8 cellular contexts compared by ENCODE assay signal in the genomic region with DNA sequence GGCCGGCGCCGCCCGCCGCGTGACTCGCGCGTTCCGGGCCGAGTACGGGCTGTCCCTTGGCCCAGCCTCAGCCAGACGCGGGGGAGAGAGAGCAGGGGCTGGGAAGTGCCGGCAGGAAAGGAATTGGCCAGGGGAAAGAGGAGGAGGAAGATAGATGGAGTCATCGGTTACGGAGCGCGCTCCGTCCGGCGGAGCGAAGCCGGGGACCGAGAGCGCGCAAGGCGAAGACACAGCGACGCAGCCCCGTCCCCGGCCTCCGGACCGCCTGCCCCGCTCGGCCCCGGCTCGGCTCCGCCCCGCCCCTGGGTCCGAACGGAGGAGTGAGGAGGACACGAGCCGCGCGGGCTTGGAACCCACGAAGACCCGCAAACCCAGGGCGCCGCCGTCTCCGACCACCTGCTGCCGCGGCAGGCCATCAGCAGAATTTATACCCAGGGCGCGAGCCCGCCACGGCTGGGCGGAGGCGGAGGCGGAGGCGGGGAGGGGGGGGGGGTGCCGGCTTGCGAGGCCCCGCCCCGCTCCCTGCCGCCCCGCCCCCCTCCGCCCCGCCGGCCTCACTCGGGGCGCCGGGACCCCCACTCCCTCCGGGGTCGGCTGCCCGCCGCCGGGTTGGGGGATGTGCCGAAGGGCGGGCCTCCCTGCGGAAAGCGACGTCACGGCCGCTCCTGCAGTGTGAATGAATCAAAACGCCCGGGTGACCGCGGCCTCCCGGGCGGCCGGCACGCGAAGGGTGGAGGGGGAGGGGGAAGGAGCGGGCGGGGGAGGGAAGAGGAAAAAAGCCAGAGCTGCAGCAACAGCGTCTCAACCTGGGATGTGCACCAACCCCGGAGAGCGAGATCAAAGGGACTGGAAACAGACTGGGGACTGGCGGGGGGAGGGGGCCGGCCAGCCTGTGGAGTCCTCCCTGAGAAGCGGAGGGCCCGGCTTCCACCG. TPM values are rescaled to one million over a fixed set of nuclear protein-coding genes. Genes with fewer than 3 reads are reported as not detected.
DNase-seq lines count a peak whose midpoint lies in the region; ATAC-seq and TF ChIP-seq lines count a peak whose summit lies in the region.

A gene (plus strand): TSS at position 782 of the 933 bp plus-strand sequence. CDS start 266 bp downstream, outside the sequence.

- no peaks in the 10 kb centered on the region for H3K36me3 ChIP-seq in CD4-positive, alpha-beta memory T cell (ENCODE audit: insufficient read depth, low read length)
- H3K36me3 ChIP-seq in neutrophil = no peaks in the 10 kb centered on the region

- POLR2A ChIA-PET in CD4-positive, alpha-beta memory T cell (lab: Charles Lee; ENCODE audit: partially characterized antibody) = no interaction called here
- POLR2A ChIA-PET in activated CD8-positive, alpha-beta T cell treated with anti-CD3 and anti-CD28 coated beads for 36 hours (lab: Charles Lee) = no interaction called here

- H3K9me3 ChIP-seq in CD4-positive, alpha-beta memory T cell (ENCODE audit: control insufficient read depth in 1 of 2, low read length in 2 of 2) = no peaks in the 10 kb centered on the region
- H3K9me3 ChIP-seq in neutrophil = no peaks in the 10 kb centered on the region

- peaks cover 13 to 42% (median 23%) of the 10 kb centered on the region in 4 donors for H3K4me1 Mint-ChIP-seq in CD4-positive, alpha-beta memory T cell
- H3K4me1 Mint-ChIP-seq in activated CD8-positive, alpha-beta T cell treated with anti-CD3 and anti-CD28 coated beads for 36 hours (ENCODE audit: low read depth) = peaks cover 23% of the 10 kb centered on the region

- CTCF ChIA-PET in CD4-positive, alpha-beta memory T cell (lab: Charles Lee; ENCODE audit: partially characterized antibody) = no interaction called here
- CTCF ChIA-PET in activated CD8-positive, alpha-beta T cell treated with anti-CD3 and anti-CD28 coated beads for 36 hours (lab: Charles Lee) = no interaction called here

- H3K4me3 ChIP-seq in CD4-positive, alpha-beta memory T cell (ENCODE audit: low read length in 2 of 2) = peak within 1 kb of the TSS; percentile 22 to 35
- peak within 1 kb of the TSS; percentile 69 to 80 for H3K4me3 ChIP-seq in neutrophil (ENCODE audit: low read depth in 1 of 2, low read length in 1 of 2)

- peak; percentile 42 for ATAC-seq in GM21423 (IDR thresholded peaks at IDR 0.05; ENCODE audit: unreplicated experiment)
- peak; percentile 53 for ATAC-seq in activated CD8-positive, alpha-beta T cell treated with anti-CD3 and anti-CD28 coated beads for 36 hours
- ATAC-seq in foreskin keratinocyte = peak; percentile 49
- ATAC-seq in GM21447 (IDR thresholded peaks at IDR 0.05; ENCODE audit: unreplicated experiment) = no peak

- H3K36me3 Mint-ChIP-seq in CD4-positive, alpha-beta memory T cell = no peaks in the 10 kb centered on the region
- H3K36me3 Mint-ChIP-seq in activated CD8-positive, alpha-beta T cell treated with anti-CD3 and anti-CD28 coated beads for 36 hours (ENCODE audit: low read depth) = no peaks in the 10 kb centered on the region

- no peak for TF ChIP-seq CTCF in activated CD8-positive, alpha-beta T cell treated with anti-CD3 and anti-CD28 coated beads for 36 hours (IDR thresholded peaks at IDR 0.05)
- TF ChIP-seq CTCF in foreskin keratinocyte (conservative IDR thresholded peaks at IDR 0.05) (no peak), neutrophil (IDR thresholded peaks at IDR 0.05) (no peak)

- peaks cover 49 to 52% of the 10 kb centered on the region in 2 donors for H3K27me3 Mint-ChIP-seq in CD4-positive, alpha-beta memory T cell
- H3K27me3 Mint-ChIP-seq in activated CD8-positive, alpha-beta T cell treated with anti-CD3 and anti-CD28 coated beads for 36 hours = peaks cover 61% of the 10 kb centered on the region

- no peak within 1 kb of the TSS for H3K27ac Mint-ChIP-seq in CD4-positive, alpha-beta memory T cell
- no peak within 1 kb of the TSS for H3K27ac Mint-ChIP-seq in activated CD8-positive, alpha-beta T cell treated with anti-CD3 and anti-CD28 coated beads for 36 hours

- intact Hi-C loops in CD4-positive, alpha-beta memory T cell (cut with micrococcal nuclease) = no loop called here
- intact Hi-C loops in activated CD8-positive, alpha-beta T cell treated with anti-CD3 and anti-CD28 coated beads for 36 hours (cut with micrococcal nuclease) = no loop called here

- peaks cover 43% of the 10 kb centered on the region for H3K4me1 ChIP-seq in CD4-positive, alpha-beta memory T cell (ENCODE audit: insufficient read depth, low read length)
- no peaks in the 10 kb centered on the region for H3K4me1 ChIP-seq in foreskin keratinocyte
- H3K4me1 ChIP-seq in neutrophil (ENCODE audit: control insufficient read depth in 1 of 2, insufficient read depth in 1 of 2, low read depth in 1 of 2, low read length in 1 of 2) = peaks cover 46 to 67% of the 10 kb centered on the region in 2 experiments

- H3K27me3 ChIP-seq in CD4-positive, alpha-beta memory T cell (ENCODE audit: insufficient read depth, low read length) = peaks cover 72% of the 10 kb centered on the region
- H3K27me3 ChIP-seq in foreskin keratinocyte = peaks cover 99% of the 10 kb centered on the region
- peaks cover 100% of the 10 kb centered on the region for H3K27me3 ChIP-seq in neutrophil

- peak within 1 kb of the TSS; percentile 75 to 85 (median 81) for H3K4me3 Mint-ChIP-seq in CD4-positive, alpha-beta memory T cell
- H3K4me3 Mint-ChIP-seq in activated CD8-positive, alpha-beta T cell treated with anti-CD3 and anti-CD28 coated beads for 36 hours = peak within 1 kb of the TSS; percentile 65

- DNase-seq in CD4-positive, alpha-beta memory T cell = no peak
- DNase-seq in NCI-H2171 (lab: John Stamatoyannopoulos, UW) (peak; percentile 51), foreskin keratinocyte (no peak), middle frontal gyrus (ENCODE audit: extremely low spot score, low spot score) (no peak)
- peak; percentile 51 for DNase-seq in activated CD8-positive, alpha-beta T cell treated with anti-CD3 and anti-CD28 coated beads for 36 hours

- peaks cover 0 to 1% (median 0%) of the 10 kb centered on the region in 8 donors for H3K9me3 Mint-ChIP-seq in CD4-positive, alpha-beta memory T cell
- no peaks in the 10 kb centered on the region for H3K9me3 Mint-ChIP-seq in activated CD8-positive, alpha-beta T cell treated with anti-CD3 and anti-CD28 coated beads for 36 hours

- H3K27ac ChIP-seq in CD4-positive, alpha-beta memory T cell (ENCODE audit: low read depth, low read length) = no peak within 1 kb of the TSS
- H3K27ac ChIP-seq in foreskin keratinocyte (no peak within 1 kb of the TSS), neutrophil (no peak within 1 kb of the TSS)

RNA-seq across cellular contexts. Expression of the gene that starts here (rescaled TPM):
- total RNA-seq in CD4-positive, alpha-beta memory T cell = not detected
- polyA plus RNA-seq in CD4-positive, alpha-beta memory T cell = under 1 TPM in 1 of 2 donors, not detected in 1; 0.25 TPM
- not detected for total RNA-seq in activated CD8-positive, alpha-beta T cell treated with anti-CD3 and anti-CD28 coated beads for 36 hours
- total RNA-seq in foreskin keratinocyte = not detected in 2 replicates
- not detected in 2 replicates for polyA plus RNA-seq in foreskin keratinocyte

Comparison
In these comparisons a context has a peak if more than half of its experiments do, and no peak if none do; other contexts are left out.
1. Peak in DNase-seq and ATAC-seq in activated CD8-positive, alpha-beta T cell treated with anti-CD3 and anti-CD28 coated beads for 36 hours; RNA of the gene not detected or under 1 TPM.
2. Peak in ATAC-seq in foreskin keratinocyte; RNA of the gene not detected or under 1 TPM.